In genomic region chr22:31630331-31631329, GRCh38 we compare ENCODE assay signal across 1 cellular context.
A peak's percentile ranks its signal among the peaks of the same experiment; 100 is the strongest.
TF ChIP-seq lines count a peak whose summit lies in the region.

No MANE protein-coding gene starts in this region.

TF ChIP-seq in K562, 482 proteins besides CTCF, POLR2A, EP300 and RAD21 (continued from another document and continues in another):
- TF ChIP-seq ARID4B (CRISPR knock-in tag; IDR thresholded peaks at IDR 0.05) = peak; percentile 79
- no peak for TF ChIP-seq RBM15 (IDR thresholded peaks at IDR 0.05; ENCODE audit: insufficient read depth, low read length)
- TF ChIP-seq HDGF (IDR thresholded peaks at IDR 0.05) = no peak
- no peak for TF ChIP-seq SNRNP70 (optimal IDR thresholded peaks at IDR 0.05; ENCODE audit: low read depth, low read length)
- no peak for TF ChIP-seq FOXA1 (IDR thresholded peaks at IDR 0.05; ENCODE audit: borderline replicate concordance)
- TF ChIP-seq ZNF79 (CRISPR knock-in tag; IDR thresholded peaks at IDR 0.05; ENCODE audit: low read depth) = no peak
- TF ChIP-seq ZBTB17 (CRISPR knock-in tag; IDR thresholded peaks at IDR 0.05) = no peak
- TF ChIP-seq FOXJ2 (tag; IDR thresholded peaks at IDR 0.05) = no peak
- no peak for TF ChIP-seq IFI16 (CRISPR knock-in tag; IDR thresholded peaks at IDR 0.05)
- TF ChIP-seq ZFP36 (IDR thresholded peaks at IDR 0.05; ENCODE audit: low read depth, low read length, partially characterized antibody) = no peak
- no peak; the same call in 1 of the 2 replicates for TF ChIP-seq BHLHE40 (IDR thresholded peaks at IDR 0.05; ENCODE audit: low read length)
- no peak for TF ChIP-seq TAF1 (IDR thresholded peaks at IDR 0.05; ENCODE audit: control insufficient read depth, extremely low read depth, insufficient read depth, low read length, severe bottlenecking)
- TF ChIP-seq E2F5 (CRISPR knock-in tag; IDR thresholded peaks at IDR 0.05) = no peak
- TF ChIP-seq SIRT6 (IDR thresholded peaks at IDR 0.05; ENCODE audit: low read depth, low read length) = no peak
- TF ChIP-seq CREB3L1 (IDR thresholded peaks at IDR 0.05; ENCODE audit: borderline replicate concordance, low read depth) = no peak
- TF ChIP-seq ZNF766 (CRISPR knock-in tag; conservative IDR thresholded peaks at IDR 0.05) = no peak
- peak; percentile 22 for TF ChIP-seq RBBP5 (IDR thresholded peaks at IDR 0.05; ENCODE audit: borderline replicate concordance, insufficient read depth, low read length, poor library complexity, severe bottlenecking)
- no peak for TF ChIP-seq PTRF (tag; IDR thresholded peaks at IDR 0.05)
- TF ChIP-seq ATF3 (IDR thresholded peaks at IDR 0.05) = no peak
- no peak for TF ChIP-seq ATF3 (CRISPR knock-in tag; conservative IDR thresholded peaks at IDR 0.05)
- no peak for TF ChIP-seq PATZ1 (CRISPR knock-in tag; IDR thresholded peaks at IDR 0.05; ENCODE audit: borderline replicate concordance)
- no peak for TF ChIP-seq FOXK1 (CRISPR knock-in tag; IDR thresholded peaks at IDR 0.05; ENCODE audit: borderline replicate concordance)
- TF ChIP-seq ATF1 (CRISPR knock-in tag; IDR thresholded peaks at IDR 0.05) = no peak
- TF ChIP-seq ATF1 (tag; IDR thresholded peaks at IDR 0.05) = peak; percentile 54; the same call in 1 of the 2 replicates
- no peak for TF ChIP-seq E4F1 (CRISPR knock-in tag; IDR thresholded peaks at IDR 0.05; ENCODE audit: borderline replicate concordance)
- no peak for TF ChIP-seq ZNF133 (CRISPR knock-in tag; IDR thresholded peaks at IDR 0.05)
- no peak for TF ChIP-seq CBX2 (IDR thresholded peaks at IDR 0.05; ENCODE audit: insufficient read depth, low read length, poor library complexity, severe bottlenecking)
- no peak; the same call in 1 of the 2 replicates for TF ChIP-seq SMAD4 (CRISPR knock-in tag; conservative IDR thresholded peaks at IDR 0.05)
- no peak for TF ChIP-seq POLR3G (IDR thresholded peaks at IDR 0.05; ENCODE audit: extremely low read depth, insufficient read length, insufficient replicate concordance)
- 0 out of 2 replicates have a peak, but pooled peaks have one; percentile 22 for TF ChIP-seq ESRRA (IDR thresholded peaks at IDR 0.05; ENCODE audit: borderline replicate concordance, low read depth)
- TF ChIP-seq SRSF1 (IDR thresholded peaks at IDR 0.05; ENCODE audit: low read depth, low read length) = no peak
- TF ChIP-seq ZBTB8A (IDR thresholded peaks at IDR 0.05; ENCODE audit: partially characterized antibody) = no peak
- no peak for TF ChIP-seq ELK3 (CRISPR knock-in tag; IDR thresholded peaks at IDR 0.05)
- TF ChIP-seq RFX1 (IDR thresholded peaks at IDR 0.05) = no peak
- no peak for TF ChIP-seq SMARCC2 (IDR thresholded peaks at IDR 0.05; ENCODE audit: low read depth)
- TF ChIP-seq TARDBP (IDR thresholded peaks at IDR 0.05) = no peak
- no peak for TF ChIP-seq ZC3H11A (IDR thresholded peaks at IDR 0.05; ENCODE audit: low read depth, low read length)
- TF ChIP-seq KLF6 (CRISPR knock-in tag; IDR thresholded peaks at IDR 0.05; ENCODE audit: borderline replicate concordance) = no peak
- no peak for TF ChIP-seq CEBPG (CRISPR knock-in tag; IDR thresholded peaks at IDR 0.05)
- TF ChIP-seq CEBPG (tag; conservative IDR thresholded peaks at IDR 0.05 in 1 of 2, IDR thresholded peaks at IDR 0.05 in 1 of 2) = no peak
- TF ChIP-seq ZNF197 (CRISPR knock-in tag; IDR thresholded peaks at IDR 0.05; ENCODE audit: low read depth) = no peak
- no peak for TF ChIP-seq CBFB (CRISPR knock-in tag; IDR thresholded peaks at IDR 0.05)
- TF ChIP-seq DNMT1 (IDR thresholded peaks at IDR 0.05) = no peak
- TF ChIP-seq POLR2AphosphoS5 (IDR thresholded peaks at IDR 0.05; ENCODE audit: control insufficient read depth, insufficient read depth, low read depth, low read length) = peak; percentile 38; the same call in 1 of the 2 replicates
- no peak for TF ChIP-seq BRD9 (IDR thresholded peaks at IDR 0.05; ENCODE audit: low read depth, partially characterized antibody)
- no peak for TF ChIP-seq WHSC1 (IDR thresholded peaks at IDR 0.05; ENCODE audit: low read length)
- TF ChIP-seq MXD1 (CRISPR knock-in tag; IDR thresholded peaks at IDR 0.05; ENCODE audit: borderline replicate concordance, poor library complexity, severe bottlenecking) = peak; percentile 56
- TF ChIP-seq MAFK (IDR thresholded peaks at IDR 0.05; ENCODE audit: low read length) = no peak
- peak; percentile 88 for TF ChIP-seq ATF7 (IDR thresholded peaks at IDR 0.05)
- no peak for TF ChIP-seq POLR2H (tag; IDR thresholded peaks at IDR 0.05; ENCODE audit: low read depth)
- TF ChIP-seq HLTF (IDR thresholded peaks at IDR 0.05) = no peak
- no peak for TF ChIP-seq ZBTB26 (CRISPR knock-in tag; IDR thresholded peaks at IDR 0.05)
- no peak for TF ChIP-seq YY1 (IDR thresholded peaks at IDR 0.05; ENCODE audit: borderline replicate concordance in 1 of 3, control insufficient read depth in 1 of 3, extremely low read depth in 1 of 3, insufficient read depth in 3 of 3, insufficient read length in 1 of 3, insufficient replicate concordance in 2 of 3, low read depth in 1 of 3, low read length in 2 of 3)
- TF ChIP-seq MCM3 (IDR thresholded peaks at IDR 0.05) = no peak
- no peak for TF ChIP-seq ZNF57 (CRISPR knock-in tag; IDR thresholded peaks at IDR 0.05)
- TF ChIP-seq HES1 (IDR thresholded peaks at IDR 0.05; ENCODE audit: low read depth) = no peak
